Comparison of ENCODE assay signal across 8 cellular contexts in genomic region chr22:30286813-30287625, GRCh38. TPM values are rescaled to one million over a fixed set of nuclear protein-coding genes. Genes with fewer than 3 reads are reported as not detected.
DNase-seq lines count a peak whose midpoint lies in the region; ATAC-seq and TF ChIP-seq lines count a peak whose summit lies in the region.

No MANE protein-coding gene starts in this region.

- intact Hi-C loops in activated CD4-positive, alpha-beta T cell treated with anti-CD3 and anti-CD28 coated beads for 36 hours (cut with DNase I, micrococcal nuclease): loop anchor here (1.0 kb wide), 5 partner anchors 24 to 198 kb away; partner anchors contain the start of gene RNF215 (in 2 of the 2)

- peak; percentile 70 for DNase-seq in DMS 273 (lab: John Stamatoyannopoulos, UW; ENCODE audit: unreplicated experiment)
- no peak for DNase-seq in DMS 273 treated with DMSO at 0.1 percent for 48 hours (lab: John Stamatoyannopoulos, UW)
- peak; percentile 79 for DNase-seq in NB4 (ENCODE audit: low read depth)
- peak; percentile 94 for DNase-seq in activated CD4-positive, alpha-beta T cell treated with anti-CD3 and anti-CD28 coated beads for 36 hours
- no peak for DNase-seq in chondrocyte (ENCODE audit: low spot score)
- peak; percentile 65 to 84 for DNase-seq in mesothelial cell of epicardium (ENCODE audit: low spot score in 2 of 2, unreplicated experiment in 2 of 2)
- peak; percentile 65 to 78 for DNase-seq in stimulated activated CD8-positive, alpha-beta memory T cell treated with anti-CD3 and anti-CD28 coated beads, Interleukin-7, amount 100 ng/mL, for 1 hour (ENCODE audit: low read depth in 2 of 2)
- DNase-seq in GOT3 (lab: John Stamatoyannopoulos, UW): no peak

- H3K4me1 Mint-ChIP-seq in activated CD4-positive, alpha-beta T cell treated with anti-CD3 and anti-CD28 coated beads for 36 hours: peaks cover 34% of the 10 kb centered on the region
- H3K4me1 Mint-ChIP-seq in chondrocyte (ENCODE audit: low read depth): peaks cover 31% of the 10 kb centered on the region
- H3K4me1 Mint-ChIP-seq in mesothelial cell of epicardium: peaks cover 15% of the 10 kb centered on the region

- no peak overlapping the region for H3K4me3 Mint-ChIP-seq in activated CD4-positive, alpha-beta T cell treated with anti-CD3 and anti-CD28 coated beads for 36 hours
- no peak overlapping the region for H3K4me3 Mint-ChIP-seq in chondrocyte (ENCODE audit: unreplicated experiment)
- H3K4me3 Mint-ChIP-seq in mesothelial cell of epicardium: no peak overlapping the region

- CTCF ChIA-PET in activated CD4-positive, alpha-beta T cell treated with anti-CD3 and anti-CD28 coated beads for 36 hours (lab: Charles Lee): interaction anchor here (0.6 to 6.5 kb wide), 50 partner anchors 9 to 1484 kb away, joined by 3 to 202 read pairs (median 5); partner anchors contain the start of genes CCDC157, MTFP1, OSM and RNF215

- H3K36me3 Mint-ChIP-seq in activated CD4-positive, alpha-beta T cell treated with anti-CD3 and anti-CD28 coated beads for 36 hours (ENCODE audit: low read depth): peaks cover 1% of the 10 kb centered on the region
- H3K36me3 Mint-ChIP-seq in chondrocyte (ENCODE audit: low read depth) (peaks cover 10% of the 10 kb centered on the region), mesothelial cell of epicardium (peaks cover 3% of the 10 kb centered on the region)

- POLR2A ChIA-PET in activated CD4-positive, alpha-beta T cell treated with anti-CD3 and anti-CD28 coated beads for 36 hours (lab: Charles Lee): interaction anchor here (0.6 kb wide), 1 partner anchor 418 kb away, joined by 4 read pairs; no protein-coding TSS in a partner anchor

- ATAC-seq in activated CD4-positive, alpha-beta T cell treated with anti-CD3 and anti-CD28 coated beads for 36 hours: peak; percentile 32

- TF ChIP-seq POLR2A in NB4 (IDR thresholded peaks at IDR 0.05; ENCODE audit: extremely low read depth, insufficient read length): no peak

- TF ChIP-seq CTCF in NB4 (IDR thresholded peaks at IDR 0.05; ENCODE audit: low read depth, low read length) (peak; percentile 80), chondrocyte (IDR thresholded peaks at IDR 0.05) (peak; percentile 89), mesothelial cell of epicardium (IDR thresholded peaks at IDR 0.05; ENCODE audit: unreplicated experiment) (peak; percentile 91)

- no peaks in the 10 kb centered on the region for H3K9me3 Mint-ChIP-seq in activated CD4-positive, alpha-beta T cell treated with anti-CD3 and anti-CD28 coated beads for 36 hours (ENCODE audit: low read depth)
- H3K9me3 Mint-ChIP-seq in chondrocyte (ENCODE audit: low read depth) (no peaks in the 10 kb centered on the region), mesothelial cell of epicardium (no peaks in the 10 kb centered on the region)

- no peak overlapping the region for H3K27ac Mint-ChIP-seq in activated CD4-positive, alpha-beta T cell treated with anti-CD3 and anti-CD28 coated beads for 36 hours
- no peak overlapping the region for H3K27ac Mint-ChIP-seq in chondrocyte (ENCODE audit: unreplicated experiment)
- H3K27ac Mint-ChIP-seq in mesothelial cell of epicardium: no peak overlapping the region

- H3K4me3 ChIP-seq in NB4 (ENCODE audit: low read depth, low read length): no peak overlapping the region

- no peaks in the 10 kb centered on the region for H3K27me3 Mint-ChIP-seq in activated CD4-positive, alpha-beta T cell treated with anti-CD3 and anti-CD28 coated beads for 36 hours
- H3K27me3 Mint-ChIP-seq in chondrocyte (ENCODE audit: low read depth) (no peaks in the 10 kb centered on the region), mesothelial cell of epicardium (ENCODE audit: low read depth) (no peaks in the 10 kb centered on the region)

RNA-seq across cellular contexts. Expression of gene CASTOR1, which starts 2.3 kb away (rescaled TPM):
- 1 to 10 TPM; 1.6 to 2.2 TPM for total RNA-seq in activated CD4-positive, alpha-beta T cell treated with anti-CD3 and anti-CD28 coated beads for 36 hours
- 12.1 to 18.9 TPM (median 17.0 TPM) in 3 replicates for total RNA-seq in chondrocyte
- 10.9 to 13.5 TPM (median 13.5 TPM) in 3 replicates for total RNA-seq in mesothelial cell of epicardium

RNA-seq across cellular contexts. Expression of gene OSM, which starts 20.4 kb away (rescaled TPM):
- 10 to 100 TPM; 13.8 to 17.6 TPM for total RNA-seq in activated CD4-positive, alpha-beta T cell treated with anti-CD3 and anti-CD28 coated beads for 36 hours
- total RNA-seq in chondrocyte: not detected in 3 replicates
- total RNA-seq in mesothelial cell of epicardium: not detected in 3 replicates

RNA-seq across cellular contexts. Expression of gene TBC1D10A, which starts 39.7 kb away (rescaled TPM):
- total RNA-seq in activated CD4-positive, alpha-beta T cell treated with anti-CD3 and anti-CD28 coated beads for 36 hours: 10 to 100 TPM; 20.1 to 21.6 TPM
- 24.3 to 28.0 TPM (median 26.9 TPM) in 3 replicates for total RNA-seq in chondrocyte
- total RNA-seq in mesothelial cell of epicardium: 12.8 to 15.1 TPM (median 13.7 TPM) in 3 replicates

RNA-seq across cellular contexts. Expression of gene LIF, which starts 40.5 kb away (rescaled TPM):
- 100 to 1,000 TPM in 1 of 2 experiments, 10 to 100 TPM in 1; 77.3 to 105 TPM for total RNA-seq in activated CD4-positive, alpha-beta T cell treated with anti-CD3 and anti-CD28 coated beads for 36 hours
- total RNA-seq in chondrocyte (18.9 to 21.5 TPM (median 21.3 TPM) in 3 replicates), mesothelial cell of epicardium (15.4 to 16.9 TPM (median 15.8 TPM) in 3 replicates)

Comparison
In these comparisons a context has a peak if more than half of its experiments do, and no peak if none do; other contexts are left out.
1. DNase-seq: peak in DMS 273 (single experiment), NB4 (single experiment), activated CD4-positive, alpha-beta T cell treated with anti-CD3 and anti-CD28 coated beads for 36 hours (single experiment), mesothelial cell of epicardium (2 of 2) and stimulated activated CD8-positive, alpha-beta memory T cell treated with anti-CD3 and anti-CD28 coated beads, Interleukin-7, amount 100 ng/mL, for 1 hour (2 of 2); none in DMS 273 treated with DMSO at 0.1 percent for 48 hours (single experiment), chondrocyte (single experiment) and GOT3 (single experiment).
2. RNA of gene OSM, which starts 20.4 kb away (total RNA-seq): 13.8 to 17.6 TPM in activated CD4-positive, alpha-beta T cell treated with anti-CD3 and anti-CD28 coated beads for 36 hours; not detected in chondrocyte and not detected in mesothelial cell of epicardium; every median in the first group is over 10 times any median in the second.
3. Peak in every context shown above with its lines, with median percentiles within 50 percentile points of each other: CTCF ChIP-seq.